ENCODE assay signal across 8 cellular contexts in the genomic region with DNA sequence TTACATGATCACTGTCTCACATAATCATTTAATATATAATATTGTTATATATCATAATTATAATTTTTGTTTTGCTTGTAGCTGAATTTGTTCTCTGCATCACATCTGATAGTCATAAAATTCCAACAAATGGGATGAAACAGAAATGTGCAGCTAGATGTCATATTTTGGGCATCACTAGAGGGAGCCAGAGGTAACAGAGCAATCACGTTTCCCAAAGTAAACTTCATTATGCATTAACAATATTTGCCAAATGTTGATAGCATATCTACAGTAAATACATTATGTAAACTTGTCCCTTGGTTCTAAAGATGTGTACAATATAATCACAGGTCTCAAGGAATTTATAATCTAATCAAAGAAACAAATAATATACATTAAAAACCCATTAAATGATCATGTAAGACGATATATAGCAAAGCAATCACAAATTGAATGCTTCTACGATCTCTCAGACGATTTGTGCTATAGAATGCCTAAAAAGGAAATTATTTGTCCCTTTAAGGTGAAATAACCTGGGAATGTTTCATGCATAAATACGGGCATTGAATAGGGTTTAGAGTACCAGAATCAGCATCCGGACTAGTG.
DNase-seq lines count a peak whose midpoint lies in the region; ATAC-seq, FAIRE-seq and TF ChIP-seq lines count a peak whose summit lies in the region.

No MANE protein-coding gene starts in this region.

- no peak overlapping the region for H2AK5ac ChIP-seq in mesenchymal stem cell (ENCODE audit: low read length, severe bottlenecking)

- H3K79me1 ChIP-seq in mesenchymal stem cell (replicated peaks; ENCODE audit: low read length, poor library complexity, severe bottlenecking): no peaks in the 10 kb centered on the region

- H2BK120ac ChIP-seq in mesenchymal stem cell (ENCODE audit: low read depth, low read length): no peak overlapping the region

- BruUV-seq in Calu3 (replicated peaks; lab: Mats Ljungman, UMichigan): no TSS peak

- H2AFZ ChIP-seq in mesenchymal stem cell (ENCODE audit: low read depth, low read length): no peak overlapping the region

- H3K9me3 ChIP-seq in mesenchymal stem cell (ENCODE audit: control insufficient read depth, low read length): no peaks in the 10 kb centered on the region

- H3K4me2 ChIP-seq in mesenchymal stem cell (ENCODE audit: low read length, poor library complexity, severe bottlenecking): no peak overlapping the region

- no peak overlapping the region for H3K9ac ChIP-seq in mesenchymal stem cell (ENCODE audit: low read length)

- DNase-seq in Calu3 (peak; percentile 26), astrocyte of the cerebellum (ENCODE audit: low read depth) (peak; percentile 18), mesenchymal stem cell (peak; percentile 43), GM12892 (ENCODE audit: insufficient read length) (no peak)

- H3K4ac ChIP-seq in mesenchymal stem cell (ENCODE audit: low read depth in 1 of 2, low read length in 2 of 2): no peak overlapping the region

- H3K27ac Mint-ChIP-seq in Calu3 (ENCODE audit: unreplicated experiment): no peak overlapping the region
- no peak overlapping the region for H3K27ac Mint-ChIP-seq in stimulated activated memory B cell treated with anti-CD40 and anti-IgM and Interleukin-4, amounts not matched to agents 10 μg/mL and 1 μg/mL and 100 μg/mL, for 72 hours

- H3K4me3 ChIP-seq in astrocyte of the cerebellum (ENCODE audit: low read depth, low read length) (no peak overlapping the region), mesenchymal stem cell (ENCODE audit: insufficient read depth in 1 of 2, low read depth in 1 of 2, low read length in 2 of 2) (no peak overlapping the region)

- 73% methylated on average over 4 of the region's 6 CpGs for WGBS in mesenchymal stem cell

- H3K27me3 Mint-ChIP-seq in Calu3 (ENCODE audit: unreplicated experiment): no peaks in the 10 kb centered on the region
- no peaks in the 10 kb centered on the region for H3K27me3 Mint-ChIP-seq in stimulated activated memory B cell treated with anti-CD40 and anti-IgM and Interleukin-4, amounts not matched to agents 10 μg/mL and 1 μg/mL and 100 μg/mL, for 72 hours

- no peak overlapping the region for H4K91ac ChIP-seq in mesenchymal stem cell (ENCODE audit: low read length)

- H3K14ac ChIP-seq in mesenchymal stem cell (ENCODE audit: low read length in 2 of 2): no peak overlapping the region

- no peaks in the 10 kb centered on the region for H3K27me3 ChIP-seq in mesenchymal stem cell (ENCODE audit: control insufficient read depth in 1 of 2, insufficient read depth in 1 of 2, low read length in 2 of 2)

- no peak overlapping the region for H4K8ac ChIP-seq in mesenchymal stem cell (ENCODE audit: low read length)

- H3K4me1 Mint-ChIP-seq in Calu3 (ENCODE audit: low read depth, unreplicated experiment): no peaks in the 10 kb centered on the region
- no peaks in the 10 kb centered on the region for H3K4me1 Mint-ChIP-seq in stimulated activated memory B cell treated with anti-CD40 and anti-IgM and Interleukin-4, amounts not matched to agents 10 μg/mL and 1 μg/mL and 100 μg/mL, for 72 hours

- no peak overlapping the region for H3K4me3 Mint-ChIP-seq in Calu3 (ENCODE audit: low read depth, unreplicated experiment)
- no peak overlapping the region for H3K4me3 Mint-ChIP-seq in stimulated activated memory B cell treated with anti-CD40 and anti-IgM and Interleukin-4, amounts not matched to agents 10 μg/mL and 1 μg/mL and 100 μg/mL, for 72 hours

- TF ChIP-seq CTCF in Calu3 (IDR thresholded peaks at IDR 0.05; ENCODE audit: unreplicated experiment): peak; percentile 42
- peak; percentile 85 for TF ChIP-seq CTCF in astrocyte of the cerebellum (IDR thresholded peaks at IDR 0.05; ENCODE audit: low read depth, low read length, missing control alignments)

- no peaks in the 10 kb centered on the region for H3K9me3 Mint-ChIP-seq in Calu3 (ENCODE audit: low read depth, unreplicated experiment)
- H3K9me3 Mint-ChIP-seq in stimulated activated memory B cell treated with anti-CD40 and anti-IgM and Interleukin-4, amounts not matched to agents 10 μg/mL and 1 μg/mL and 100 μg/mL, for 72 hours: no peaks in the 10 kb centered on the region

- H2BK12ac ChIP-seq in mesenchymal stem cell (ENCODE audit: low read length in 2 of 2): no peak overlapping the region

- H3K36me3 ChIP-seq in mesenchymal stem cell (ENCODE audit: control insufficient read depth in 1 of 2, insufficient read depth in 2 of 2, low read depth in 1 of 2, low read length in 2 of 2): no peaks in the 10 kb centered on the region

- intact Hi-C loops in Calu3 (cut with micrococcal nuclease; ENCODE audit: unreplicated experiment): loop anchor here (1.0 kb wide), 1 partner anchor 123 kb away; no protein-coding TSS in a partner anchor

- H3K23ac ChIP-seq in mesenchymal stem cell (ENCODE audit: low read length in 2 of 2): no peak overlapping the region

- no peak overlapping the region for H2BK5ac ChIP-seq in mesenchymal stem cell (ENCODE audit: low read depth, low read length, poor library complexity, severe bottlenecking)

- H3K18ac ChIP-seq in mesenchymal stem cell (ENCODE audit: low read depth in 1 of 2, low read length in 2 of 2): no peak overlapping the region

- TF ChIP-seq POLR2A in GM12892 (IDR thresholded peaks at IDR 0.05; ENCODE audit: low read depth, low read length): no peak

- no peak overlapping the region for H3K27ac ChIP-seq in mesenchymal stem cell (ENCODE audit: low read length, poor library complexity, severe bottlenecking)

- ATAC-seq in HG03469 (IDR thresholded peaks at IDR 0.05; ENCODE audit: unreplicated experiment): peak; percentile 46
- no peak for ATAC-seq in GM18861 (IDR thresholded peaks at IDR 0.05; ENCODE audit: unreplicated experiment)
- ATAC-seq in stimulated activated memory B cell treated with anti-CD40 and anti-IgM and Interleukin-4, amounts not matched to agents 10 μg/mL and 1 μg/mL and 100 μg/mL, for 72 hours: no peak
- no peak for ATAC-seq in HG03045 (IDR thresholded peaks at IDR 0.05; ENCODE audit: unreplicated experiment)

- H3K4me1 ChIP-seq in mesenchymal stem cell (ENCODE audit: control insufficient read depth, insufficient read depth, low read depth, low read length): no peaks in the 10 kb centered on the region

- no peak overlapping the region for H2BK15ac ChIP-seq in mesenchymal stem cell (ENCODE audit: low read depth, poor library complexity, severe bottlenecking)

- in situ Hi-C loops in astrocyte of the cerebellum (cut with HindIII; ENCODE audit: low sequenced_read_pairs): loop anchor here (5.0 kb wide), 1 partner anchor 120 kb away; no protein-coding TSS in a partner anchor

- H3K36me3 Mint-ChIP-seq in Calu3 (ENCODE audit: insufficient read depth, unreplicated experiment): no peaks in the 10 kb centered on the region
- H3K36me3 Mint-ChIP-seq in stimulated activated memory B cell treated with anti-CD40 and anti-IgM and Interleukin-4, amounts not matched to agents 10 μg/mL and 1 μg/mL and 100 μg/mL, for 72 hours: no peaks in the 10 kb centered on the region

- FAIRE-seq in GM12892 (lab: Jason Lieb, UNC): no peak

- CTCF ChIA-PET in Calu3 (lab: Charles Lee): interaction anchor here (1.0 to 1.7 kb wide), 4 partner anchors 14 to 966 kb away, joined by 3 to 19 read pairs (median 4); no protein-coding TSS in a partner anchor
